ENCODE assay signal across 8 cellular contexts in the genomic region with DNA sequence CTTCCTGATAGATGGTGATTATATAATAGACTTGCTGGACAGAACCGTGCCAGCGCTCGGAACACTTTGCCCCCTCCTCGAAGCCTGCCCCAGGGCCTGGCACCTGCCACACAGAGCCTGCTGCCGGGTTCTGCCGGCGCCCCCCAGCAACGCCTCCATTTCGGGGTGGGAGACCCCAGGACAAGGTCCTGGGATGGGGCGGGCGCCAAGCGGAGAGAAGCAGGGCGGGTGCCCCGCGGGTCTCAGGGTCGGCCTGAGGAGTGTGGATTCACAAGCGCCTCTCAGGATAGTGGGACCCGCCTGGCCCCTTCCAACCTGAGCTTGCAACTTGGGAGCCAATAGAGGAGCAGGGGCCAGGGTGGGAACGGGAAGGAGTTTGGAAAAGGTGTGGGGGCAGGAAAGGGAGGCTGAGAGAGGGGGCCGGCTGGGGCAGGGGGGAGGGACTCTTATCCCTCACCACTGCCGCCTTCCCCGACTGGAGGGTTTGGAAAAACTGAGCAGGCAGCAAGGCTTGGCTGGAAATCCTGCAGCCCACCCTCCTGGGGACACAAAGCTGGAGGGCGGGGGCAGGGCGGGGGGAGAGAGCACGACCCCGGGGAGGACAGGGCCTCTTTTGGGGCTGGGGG. TPM values are rescaled to one million over a fixed set of nuclear protein-coding genes. Genes with fewer than 3 reads are reported as not detected.
A peak's percentile ranks its signal among the peaks of the same experiment; 100 is the strongest.
DNase-seq lines count a peak whose midpoint lies in the region; ATAC-seq and TF ChIP-seq lines count a peak whose summit lies in the region.

No MANE protein-coding gene starts in this region.

- H3K4me3 ChIP-seq in adrenal gland, result peak overlapping the region; percentile 39 to 94 (median 69)

- TF ChIP-seq CTCF in CD14-positive monocyte (IDR thresholded peaks at IDR 0.05) (no peak), adrenal gland (IDR thresholded peaks at IDR 0.05) (peak in 1 of 6 experiments; percentile 4)

- DNase-seq in CD14-positive monocyte (ENCODE audit: low spot score), result peak; percentile 46
- peak; percentile 51 for DNase-seq in H4 (ENCODE audit: low spot score)
- peak; percentile 61 for DNase-seq in NOMO-1 treated with dmso at 0.1 percent for 144 hours (lab: John Stamatoyannopoulos, UW; ENCODE audit: unreplicated experiment)
- peak in 6 of 7 donors; percentile 65 to 78 (median 72) for DNase-seq in adrenal gland
- no peak for DNase-seq in left ventricle myocardium superior
- DNase-seq in putamen (ENCODE audit: low spot score), result peak; percentile 75
- DNase-seq in effector CD4-positive, alpha-beta T cell, result no peak

- peak overlapping the region; percentile 95 to 98 (median 97) for H3K27ac ChIP-seq in adrenal gland

- peak in 1 of 2 donors; percentile 6 for TF ChIP-seq POLR2A in adrenal gland (IDR thresholded peaks at IDR 0.05)

- ATAC-seq in left ventricle myocardium superior (peak; percentile 62), GM21381 (IDR thresholded peaks at IDR 0.05; ENCODE audit: unreplicated experiment) (no peak)

- H3K27ac Mint-ChIP-seq in CD14-positive monocyte, result peak overlapping the region; percentile 92 to 98 (median 96)

- peaks cover 0 to 15% (median 3%) of the 10 kb centered on the region in 3 donors for H3K27me3 Mint-ChIP-seq in CD14-positive monocyte (ENCODE audit: low read depth in 3 of 3)

- WGBS in adrenal gland, 4 donors, result 0% methylated on average over 7 to 26 of the region's 26 CpGs

- intact Hi-C loops in CD14-positive monocyte (cut with micrococcal nuclease) (loop anchor here (2.0 to 5.0 kb wide), 4 partner anchors 20 to 178 kb away; a partner anchor contains a TSS), adrenal gland (cut with DNase I) (no loop called here), left ventricle myocardium superior (cut with micrococcal nuclease) (no loop called here)

- H3K4me1 Mint-ChIP-seq in CD14-positive monocyte, result peaks cover 43% of the 10 kb centered on the region

- no peaks in the 10 kb centered on the region for H3K27me3 ChIP-seq in adrenal gland

- peak overlapping the region; percentile 92 to 98 for H3K4me3 Mint-ChIP-seq in CD14-positive monocyte

- no peaks in the 10 kb centered on the region for H3K9me3 Mint-ChIP-seq in CD14-positive monocyte

- peaks cover 14 to 16% of the 10 kb centered on the region in 2 donors for H3K4me1 ChIP-seq in adrenal gland (replicated peaks in 1 of 2)

- no peaks in the 10 kb centered on the region for H3K36me3 Mint-ChIP-seq in CD14-positive monocyte

- no peaks in the 10 kb centered on the region for H3K36me3 ChIP-seq in adrenal gland (replicated peaks in 1 of 2)

- no peaks in the 10 kb centered on the region for H3K9me3 ChIP-seq in adrenal gland (replicated peaks in 1 of 3)

RNA-seq across cellular contexts. Expression of a gene that starts 3.3 kb away (rescaled TPM):
- polyA plus RNA-seq in CD14-positive monocyte, result 1 to 10 TPM in 1 of 2 donors, under 1 TPM in 1; 0.11 to 1.8 TPM
- 3.3 and 7.5 TPM in 2 replicates for total RNA-seq in H4 (2014; rRNA removed; shearing (Covaris generic))
- 100 to 1,000 TPM in 2 of 8 donors, 10 to 100 TPM in 6; 32.2 to 108 (median 60.5) TPM for total RNA-seq in adrenal gland
- polyA plus RNA-seq in adrenal gland, result 10 to 100 TPM in 2 of 3 donors, 1 to 10 TPM in 1; 7.8 to 47.7 (median 18.3) TPM
- 44.7 TPM for total RNA-seq in left ventricle myocardium superior

RNA-seq across cellular contexts. Expression of a gene that starts 27.1 kb away (rescaled TPM):
- polyA plus RNA-seq in CD14-positive monocyte, result not detected
- total RNA-seq in H4 (2014; rRNA removed; shearing (Covaris generic)), result not detected in 2 replicates
- total RNA-seq in adrenal gland, result not detected
- 1 to 10 TPM in 1 of 3 donors, under 1 TPM in 1, not detected in 1; 0.64 to 1.0 TPM for polyA plus RNA-seq in adrenal gland
- total RNA-seq in left ventricle myocardium superior, result not detected

RNA-seq across cellular contexts. Expression of a gene that starts 42.6 kb away (rescaled TPM):
- polyA plus RNA-seq in CD14-positive monocyte (not detected), adrenal gland (not detected)
- not detected in 2 replicates for total RNA-seq in H4 (2014; rRNA removed; shearing (Covaris generic))
- total RNA-seq in adrenal gland (not detected), left ventricle myocardium superior (not detected)

RNA-seq across cellular contexts. Expression of a gene that starts 45.3 kb away (rescaled TPM):
- polyA plus RNA-seq in CD14-positive monocyte, result under 1 TPM; 0.08 to 0.09 TPM
- not detected in 2 replicates for total RNA-seq in H4 (2014; rRNA removed; shearing (Covaris generic))
- total RNA-seq in adrenal gland, result under 1 TPM in 3 of 8 donors, not detected in 5; 0.04 to 0.11 (median 0.10) TPM
- under 1 TPM in 2 of 3 donors, not detected in 1; 0.24 to 0.27 TPM for polyA plus RNA-seq in adrenal gland
- total RNA-seq in left ventricle myocardium superior, result not detected

Comparison
In these comparisons a context has a peak if more than half of its experiments do, and no peak if none do; other contexts are left out.
1. DNase-seq: peak in CD14-positive monocyte (single experiment), H4 (single experiment), NOMO-1 treated with dmso at 0.1 percent for 144 hours (single experiment), adrenal gland (6 of 7) and putamen (single experiment); none in left ventricle myocardium superior (single experiment) and effector CD4-positive, alpha-beta T cell (single experiment).
2. intact Hi-C loops: an anchor here in CD14-positive monocyte (2.0 to 5.0 kb wide); none called in adrenal gland and left ventricle myocardium superior.